In the genomic region with DNA sequence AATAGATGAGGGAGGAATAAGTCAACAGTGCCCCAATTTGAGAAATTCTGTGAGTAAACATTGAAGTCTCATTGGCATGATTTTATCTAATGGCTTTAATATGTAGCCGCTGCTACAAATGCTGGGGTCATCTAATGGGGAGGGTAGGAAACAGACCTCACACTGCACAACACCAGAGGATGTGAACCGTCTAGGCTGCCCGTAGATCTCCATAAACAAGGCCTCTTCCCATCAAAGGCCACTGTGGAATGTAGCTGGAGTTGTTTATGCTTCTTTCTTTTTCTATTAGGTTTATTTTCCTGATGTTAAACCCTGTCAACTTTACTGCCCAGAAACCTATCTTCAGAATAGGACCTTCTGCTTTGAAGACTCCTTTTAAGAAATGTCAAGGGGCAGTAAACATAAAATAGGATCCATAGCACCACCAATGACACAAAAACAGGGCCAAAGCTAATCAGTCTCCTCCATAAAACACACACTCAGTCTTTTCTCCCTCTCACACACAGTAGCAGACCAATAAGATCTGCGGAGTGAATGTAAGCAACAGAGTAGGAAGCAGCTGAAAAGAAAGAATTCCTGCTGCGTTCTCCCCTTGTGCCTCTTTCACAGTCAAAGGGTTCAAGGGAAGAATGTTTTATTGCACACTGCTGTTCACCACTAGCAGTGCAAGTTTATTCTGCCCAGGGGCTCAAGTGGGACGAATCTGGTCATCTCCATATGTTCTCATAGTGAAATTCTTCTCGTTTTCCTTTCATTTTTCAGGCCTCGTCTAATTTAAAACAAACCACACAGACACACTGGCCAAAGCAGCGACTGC, we compare ENCODE assay signal across 20 cellular contexts.
DNase-seq lines count a peak whose midpoint lies in the region; ATAC-seq and TF ChIP-seq lines count a peak whose summit lies in the region.
"Had no signal": no experiment of that assay in that cellular context is flagged by ENCODE, and none has a peak within 500 bp of the region (broad histone marks: within the 10 kb centered on the region; RNA-seq: fewer than 3 reads in every experiment).

No MANE protein-coding gene starts in this region.

- H3K27me3 ChIP-seq in upper lobe of left lung: no peaks in the 10 kb centered on the region
- H3K27me3 ChIP-seq in CD8-positive, alpha-beta memory T cell (ENCODE audit: insufficient read depth, low read length, poor library complexity, severe bottlenecking): no peaks in the 10 kb centered on the region
- H3K27me3 ChIP-seq: gastrocnemius medialis had no signal

- no peak overlapping the region for H3K4me3 Mint-ChIP-seq in T-helper 2 cell treated with Interferon-gamma antibody and Interleukin-4, amounts not matched to agents 5 μg/mL and 100 μg/mL, for 36 hours
- no peak overlapping the region for H3K4me3 Mint-ChIP-seq in dendritic cell treated with granulocyte-macrophage colony-stimulating factor and Interleukin-4, amounts not matched to agents 40 ng/mL and 50 ng/mL, for 4 days
- H3K4me3 Mint-ChIP-seq in activated T-cell treated with anti-CD3 and anti-CD28 coated beads, Interleukin-2, amount 50 U/mL, for 4 hours: no peak overlapping the region
- no peak overlapping the region for H3K4me3 Mint-ChIP-seq in CD8-positive, alpha-beta memory T cell
- H3K4me3 Mint-ChIP-seq: activated CD4-positive, alpha-beta memory T cell treated with anti-CD3 and anti-CD28 coated beads for 36 hours; stimulated activated effector memory CD8-positive, alpha-beta T cell treated with anti-CD3 and anti-CD28 coated beads, Interleukin-12 subunit alpha, Interleukin-12 subunit beta, amount 100 ng/mL, for 72 hours had no signal

- H3K36me3 ChIP-seq in mesodermal cell (ENCODE audit: control insufficient read depth, insufficient read depth, low read length): no peaks in the 10 kb centered on the region
- H3K36me3 ChIP-seq in upper lobe of left lung: no peaks in the 10 kb centered on the region
- H3K36me3 ChIP-seq in CD8-positive, alpha-beta memory T cell (ENCODE audit: insufficient read depth, low read length): no peaks in the 10 kb centered on the region
- H3K36me3 ChIP-seq: gastrocnemius medialis had no signal

- no peaks in the 10 kb centered on the region for H3K9me3 Mint-ChIP-seq in T-helper 2 cell treated with Interferon-gamma antibody and Interleukin-4, amounts not matched to agents 5 μg/mL and 100 μg/mL, for 36 hours
- no peaks in the 10 kb centered on the region for H3K9me3 Mint-ChIP-seq in dendritic cell treated with granulocyte-macrophage colony-stimulating factor and Interleukin-4, amounts not matched to agents 40 ng/mL and 50 ng/mL, for 4 days
- H3K9me3 Mint-ChIP-seq in activated T-cell treated with anti-CD3 and anti-CD28 coated beads, Interleukin-2, amount 50 U/mL, for 4 hours: no peaks in the 10 kb centered on the region
- H3K9me3 Mint-ChIP-seq in CD8-positive, alpha-beta memory T cell: no peaks in the 10 kb centered on the region
- H3K9me3 Mint-ChIP-seq: activated CD4-positive, alpha-beta memory T cell treated with anti-CD3 and anti-CD28 coated beads for 36 hours; immature natural killer cell; stimulated activated effector memory CD8-positive, alpha-beta T cell treated with anti-CD3 and anti-CD28 coated beads, Interleukin-12 subunit alpha, Interleukin-12 subunit beta, amount 100 ng/mL, for 72 hours had no signal

- TF ChIP-seq POLR2A in upper lobe of left lung (IDR thresholded peaks at IDR 0.05): no peak

- peaks cover 10% of the 10 kb centered on the region for H3K36me3 Mint-ChIP-seq in T-helper 2 cell treated with Interferon-gamma antibody and Interleukin-4, amounts not matched to agents 5 μg/mL and 100 μg/mL, for 36 hours (ENCODE audit: low read depth)
- no peaks in the 10 kb centered on the region for H3K36me3 Mint-ChIP-seq in dendritic cell treated with granulocyte-macrophage colony-stimulating factor and Interleukin-4, amounts not matched to agents 40 ng/mL and 50 ng/mL, for 4 days (ENCODE audit: low read depth)
- peaks cover 3% of the 10 kb centered on the region for H3K36me3 Mint-ChIP-seq in activated T-cell treated with anti-CD3 and anti-CD28 coated beads, Interleukin-2, amount 50 U/mL, for 4 hours (ENCODE audit: insufficient read depth)
- no peaks in the 10 kb centered on the region for H3K36me3 Mint-ChIP-seq in CD8-positive, alpha-beta memory T cell
- H3K36me3 Mint-ChIP-seq: activated CD4-positive, alpha-beta memory T cell treated with anti-CD3 and anti-CD28 coated beads for 36 hours; immature natural killer cell; stimulated activated effector memory CD8-positive, alpha-beta T cell treated with anti-CD3 and anti-CD28 coated beads, Interleukin-12 subunit alpha, Interleukin-12 subunit beta, amount 100 ng/mL, for 72 hours had no signal

- H3K4me3 ChIP-seq in mesodermal cell (ENCODE audit: extremely low read depth, insufficient read depth, low read length, poor library complexity, severe bottlenecking): no peak overlapping the region
- H3K4me3 ChIP-seq in upper lobe of left lung: no peak overlapping the region
- no peak overlapping the region for H3K4me3 ChIP-seq in CD8-positive, alpha-beta memory T cell (ENCODE audit: low read length)
- H3K4me3 ChIP-seq: gastrocnemius medialis, GM23248 had no signal

- intact Hi-C loops in dendritic cell treated with granulocyte-macrophage colony-stimulating factor and Interleukin-4, amounts not matched to agents 40 ng/mL and 50 ng/mL, for 4 days (cut with micrococcal nuclease): no loop called here

- WGBS in mesodermal cell (ENCODE audit: insufficient coverage in 2 of 2), 2 experiments: 63 to 83% methylated on average over 5 to 6 of the region's 9 CpGs
- 66 to 71% methylated on average over 9 of the region's 9 CpGs for WGBS in upper lobe of left lung, 2 donors

- CTCF ChIA-PET in CD8-positive, alpha-beta memory T cell (lab: Charles Lee): no interaction called here

- TF ChIP-seq CTCF in upper lobe of left lung (IDR thresholded peaks at IDR 0.05): no peak

- no peak for ATAC-seq in upper lobe of left lung (ENCODE audit: low FRiP score in 2 of 2)
- ATAC-seq in activated T-cell treated with anti-CD3 and anti-CD28 coated beads, Interleukin-2, amount 50 U/mL, for 4 hours: no peak
- ATAC-seq: gastrocnemius medialis had no signal

- DNase-seq in T-helper 2 cell treated with Interferon-gamma antibody and Interleukin-4, amounts not matched to agents 5 μg/mL and 100 μg/mL, for 36 hours (ENCODE audit: low spot score): no peak
- DNase-seq in T-helper 2 cell (no peak), upper lobe of left lung (no peak), cerebellar nuclear complex (lab: John Stamatoyannopoulos, UW) (no peak)
- DNase-seq in activated T-cell treated with anti-CD3 and anti-CD28 coated beads, Interleukin-2, amount 50 U/mL, for 4 hours: no peak
- no peak for DNase-seq in CD8-positive, alpha-beta memory T cell
- DNase-seq: activated CD4-positive, alpha-beta memory T cell treated with anti-CD3 and anti-CD28 coated beads for 36 hours; activated effector memory CD4-positive, alpha-beta T cell treated with Interleukin-2 at 50 U/mL for 16 hours; COR-L47; effector memory CD4-positive, alpha-beta T cell; gastrocnemius medialis; GM23248; immature natural killer cell; NCI-H187; NCI-H526; stimulated activated CD4-positive, alpha-beta T cell treated with anti-CD3 and anti-CD28 coated beads, Interleukin-4, amount 100 ng/mL, for 4 hours; T1000 had no signal

- H3K9me3 ChIP-seq in mesodermal cell (ENCODE audit: control insufficient read depth, low read length): no peaks in the 10 kb centered on the region
- H3K9me3 ChIP-seq in upper lobe of left lung: no peaks in the 10 kb centered on the region
- no peaks in the 10 kb centered on the region for H3K9me3 ChIP-seq in CD8-positive, alpha-beta memory T cell (ENCODE audit: low read length)
- H3K9me3 ChIP-seq: gastrocnemius medialis had no signal

- no peak for TF ChIP-seq EP300 in upper lobe of left lung (IDR thresholded peaks at IDR 0.05)

- peaks cover 50% of the 10 kb centered on the region for H3K4me1 Mint-ChIP-seq in T-helper 2 cell treated with Interferon-gamma antibody and Interleukin-4, amounts not matched to agents 5 μg/mL and 100 μg/mL, for 36 hours (ENCODE audit: low read depth)
- H3K4me1 Mint-ChIP-seq in dendritic cell treated with granulocyte-macrophage colony-stimulating factor and Interleukin-4, amounts not matched to agents 40 ng/mL and 50 ng/mL, for 4 days (ENCODE audit: low read depth): peaks cover 37% of the 10 kb centered on the region
- H3K4me1 Mint-ChIP-seq in activated T-cell treated with anti-CD3 and anti-CD28 coated beads, Interleukin-2, amount 50 U/mL, for 4 hours (ENCODE audit: low read depth): peaks cover 8% of the 10 kb centered on the region
- H3K4me1 Mint-ChIP-seq in CD8-positive, alpha-beta memory T cell: peaks cover 4 to 8% (median 4%) of the 10 kb centered on the region in 3 donors

- peaks cover 4% of the 10 kb centered on the region for H3K27me3 Mint-ChIP-seq in T-helper 2 cell treated with Interferon-gamma antibody and Interleukin-4, amounts not matched to agents 5 μg/mL and 100 μg/mL, for 36 hours (ENCODE audit: low read depth)
- H3K27me3 Mint-ChIP-seq in dendritic cell treated with granulocyte-macrophage colony-stimulating factor and Interleukin-4, amounts not matched to agents 40 ng/mL and 50 ng/mL, for 4 days: no peaks in the 10 kb centered on the region
- H3K27me3 Mint-ChIP-seq in activated T-cell treated with anti-CD3 and anti-CD28 coated beads, Interleukin-2, amount 50 U/mL, for 4 hours (ENCODE audit: low read depth): no peaks in the 10 kb centered on the region
- peaks cover 0 to 3% of the 10 kb centered on the region in 2 donors for H3K27me3 Mint-ChIP-seq in CD8-positive, alpha-beta memory T cell

- H3K4me1 ChIP-seq in mesodermal cell (ENCODE audit: control insufficient read depth, insufficient read depth, low read length, poor library complexity, severe bottlenecking) (peaks cover 80% of the 10 kb centered on the region), upper lobe of left lung (peaks cover 25 to 38% (median 30%) of the 10 kb centered on the region in 4 donors)
- H3K4me1 ChIP-seq in CD8-positive, alpha-beta memory T cell (ENCODE audit: insufficient read depth, low read length): no peaks in the 10 kb centered on the region

- H3K27ac Mint-ChIP-seq in T-helper 2 cell treated with Interferon-gamma antibody and Interleukin-4, amounts not matched to agents 5 μg/mL and 100 μg/mL, for 36 hours: peak overlapping the region; percentile 23
- H3K27ac Mint-ChIP-seq in dendritic cell treated with granulocyte-macrophage colony-stimulating factor and Interleukin-4, amounts not matched to agents 40 ng/mL and 50 ng/mL, for 4 days: peak overlapping the region; percentile 21
- no peak overlapping the region for H3K27ac Mint-ChIP-seq in CD8-positive, alpha-beta memory T cell
- H3K27ac Mint-ChIP-seq: activated CD4-positive, alpha-beta memory T cell treated with anti-CD3 and anti-CD28 coated beads for 36 hours; stimulated activated effector memory CD8-positive, alpha-beta T cell treated with anti-CD3 and anti-CD28 coated beads, Interleukin-12 subunit alpha, Interleukin-12 subunit beta, amount 100 ng/mL, for 72 hours had no signal

- POLR2A ChIA-PET in CD8-positive, alpha-beta memory T cell (lab: Charles Lee): no interaction called here

- H3K27ac ChIP-seq in mesodermal cell (ENCODE audit: low read depth, low read length, severe bottlenecking) (peak overlapping the region; percentile 92), upper lobe of left lung (peak overlapping the region; percentile 2 to 60 (median 14))
- H3K27ac ChIP-seq in CD8-positive, alpha-beta memory T cell (ENCODE audit: low read depth, low read length): no peak overlapping the region
- H3K27ac ChIP-seq: gastrocnemius medialis, GM23248 had no signal

Comparison
In these comparisons a context has a peak if more than half of its experiments do, and no peak if none do; other contexts are left out.
1. H3K27ac Mint-ChIP-seq: peak in T-helper 2 cell treated with Interferon-gamma antibody and Interleukin-4, amounts not matched to agents 5 μg/mL and 100 μg/mL, for 36 hours (single experiment) and dendritic cell treated with granulocyte-macrophage colony-stimulating factor and Interleukin-4, amounts not matched to agents 40 ng/mL and 50 ng/mL, for 4 days (single experiment); none in CD8-positive, alpha-beta memory T cell (0 of 8).